ENCODE assay signal across 26 cellular contexts in genomic region chr22:31378123-31378522, GRCh38. TPM values are rescaled to one million over a fixed set of nuclear protein-coding genes. Genes with fewer than 3 reads are reported as not detected.
DNase-seq lines count a peak whose midpoint lies in the region; ATAC-seq and TF ChIP-seq lines count a peak whose summit lies in the region.
"Had no signal": no experiment of that assay in that cellular context is flagged by ENCODE, and none has a peak within 500 bp of the region (broad histone marks: within the 10 kb centered on the region; RNA-seq: fewer than 3 reads in every experiment).

No MANE protein-coding gene starts in this region.

- H3K79me2 ChIP-seq in fibroblast of lung (ENCODE audit: control insufficient read depth, insufficient read depth, low read length): no peaks in the 10 kb centered on the region

- no peak overlapping the region for H3K4me3 ChIP-seq in fibroblast of lung (replicated peaks in 1 of 4; ENCODE audit: control extremely low read depth in 1 of 4, insufficient read depth in 1 of 4, low read depth in 3 of 4, low read length in 4 of 4)
- H3K4me3 ChIP-seq: coronary artery had no signal

- H3K9me3 Mint-ChIP-seq in activated T-helper 2 cell treated with anti-CD3 and anti-CD28 coated beads, Interferon-gamma antibody, Interleukin-2, Interleukin-4, amounts not matched to agents 10 μg/mL and 5 μg/mL and 100 μg/mL, durations not matched to agents 14 hours and 24 hours and 36 hours: no peaks in the 10 kb centered on the region
- no peaks in the 10 kb centered on the region for H3K9me3 Mint-ChIP-seq in nephron
- H3K9me3 Mint-ChIP-seq in activated naive CD4-positive, alpha-beta T cell treated with anti-CD3 and anti-CD28 coated beads, Interleukin-2, amount 50 U/mL, for 72 hours: no peaks in the 10 kb centered on the region
- H3K9me3 Mint-ChIP-seq: activated naive CD8-positive, alpha-beta T cell treated with anti-CD3 and anti-CD28 coated beads, Interleukin-2, amount 50 U/mL, for 24 hours; naive thymus-derived CD4-positive, alpha-beta T cell; type B pancreatic cell had no signal

- H3K4me1 Mint-ChIP-seq in activated T-helper 2 cell treated with anti-CD3 and anti-CD28 coated beads, Interferon-gamma antibody, Interleukin-2, Interleukin-4, amounts not matched to agents 10 μg/mL and 5 μg/mL and 100 μg/mL, durations not matched to agents 14 hours and 24 hours and 36 hours (ENCODE audit: low read depth): peaks cover 2% of the 10 kb centered on the region
- H3K4me1 Mint-ChIP-seq in nephron: peaks cover 10% of the 10 kb centered on the region
- H3K4me1 Mint-ChIP-seq: T-helper 17 cell had no signal

- no peak overlapping the region for H3K4me2 ChIP-seq in fibroblast of lung (ENCODE audit: extremely low read depth, insufficient read depth, low read length)

- no peaks in the 10 kb centered on the region for H3K4me1 ChIP-seq in fibroblast of lung (ENCODE audit: control insufficient read depth, extremely low read depth, insufficient read depth, low read length)

- H3K27ac Mint-ChIP-seq in activated T-helper 2 cell treated with anti-CD3 and anti-CD28 coated beads, Interferon-gamma antibody, Interleukin-2, Interleukin-4, amounts not matched to agents 10 μg/mL and 5 μg/mL and 100 μg/mL, durations not matched to agents 14 hours and 24 hours and 36 hours: peak overlapping the region; percentile 15
- H3K27ac Mint-ChIP-seq in nephron: peak overlapping the region; percentile 76 to 88 (median 80)
- H3K27ac Mint-ChIP-seq in activated naive CD4-positive, alpha-beta T cell treated with anti-CD3 and anti-CD28 coated beads, Interleukin-2, amount 50 U/mL, for 72 hours: peak overlapping the region in 1 of 2 donors; percentile 54
- H3K27ac Mint-ChIP-seq: activated CD4-positive, alpha-beta T cell treated with anti-CD3 and anti-CD28 coated beads for 36 hours; activated naive CD8-positive, alpha-beta T cell treated with anti-CD3 and anti-CD28 coated beads, Interleukin-2, amount 50 U/mL, for 24 hours; naive thymus-derived CD4-positive, alpha-beta T cell; T-helper 17 cell; type B pancreatic cell had no signal

- no peaks in the 10 kb centered on the region for H3K9me3 ChIP-seq in fibroblast of lung (ENCODE audit: control insufficient read depth, insufficient read depth, low read depth, low read length)

- peak; percentile 25 for DNase-seq in AG20443 (ENCODE audit: low spot score)
- no peak for DNase-seq in activated T-helper 2 cell treated with anti-CD3 and anti-CD28 coated beads, Interferon-gamma antibody, Interleukin-2, Interleukin-4, amounts not matched to agents 10 μg/mL and 5 μg/mL and 100 μg/mL, durations not matched to agents 14 hours and 24 hours and 36 hours (ENCODE audit: low spot score)
- DNase-seq in fibroblast of lung (ENCODE audit: low read depth in 2 of 2): peak; percentile 23 to 32
- no peak for DNase-seq in kidney tubule cell (ENCODE audit: low spot score)
- DNase-seq in cortex of kidney (lab: John Stamatoyannopoulos, UW): no peak
- no peak for DNase-seq in activated naive CD4-positive, alpha-beta T cell treated with anti-CD3 and anti-CD28 coated beads, Interleukin-2, amount 50 U/mL, for 72 hours (ENCODE audit: low spot score in 2 of 2)
- DNase-seq: activated CD8-positive, alpha-beta memory T cell treated with anti-CD3 and anti-CD28 coated beads for 24 hours; activated gamma-delta T cell treated with Interleukin-2 at 50 U/mL for 16 hours; activated naive CD8-positive, alpha-beta T cell treated with anti-CD3 and anti-CD28 coated beads, Interleukin-2, amount 50 U/mL, for 24 hours; C1 segment of cervical spinal cord; COR-L47; DMS79 treated with DMSO at 0.1 percent for 48 hours; Kasumi-1; midbrain; naive thymus-derived CD4-positive, alpha-beta T cell; NCI-H446; NCI-H82; stimulated activated CD4-positive, alpha-beta T cell treated with anti-CD3 and anti-CD28 coated beads, Interleukin-2, amount 100 ng/mL, for 24 hours; T-helper 17 cell had no signal

- no peak for TF ChIP-seq CTCF in fibroblast of lung (conservative IDR thresholded peaks at IDR 0.05 in 1 of 2, IDR thresholded peaks at IDR 0.05 in 1 of 2; ENCODE audit: low read depth in 1 of 2, low read length in 2 of 2)
- TF ChIP-seq CTCF in nephron (IDR thresholded peaks at IDR 0.05; ENCODE audit: unreplicated experiment in 3 of 3): no peak

- H3K36me3 Mint-ChIP-seq in activated T-helper 2 cell treated with anti-CD3 and anti-CD28 coated beads, Interferon-gamma antibody, Interleukin-2, Interleukin-4, amounts not matched to agents 10 μg/mL and 5 μg/mL and 100 μg/mL, durations not matched to agents 14 hours and 24 hours and 36 hours (ENCODE audit: low read depth): no peaks in the 10 kb centered on the region
- no peaks in the 10 kb centered on the region for H3K36me3 Mint-ChIP-seq in nephron (ENCODE audit: low read depth)
- H3K36me3 Mint-ChIP-seq in activated naive CD4-positive, alpha-beta T cell treated with anti-CD3 and anti-CD28 coated beads, Interleukin-2, amount 50 U/mL, for 72 hours: no peaks in the 10 kb centered on the region
- H3K36me3 Mint-ChIP-seq: naive thymus-derived CD4-positive, alpha-beta T cell; type B pancreatic cell had no signal

- no peak for ATAC-seq in GM21529 (IDR thresholded peaks at IDR 0.05; ENCODE audit: unreplicated experiment)
- no peak for ATAC-seq in activated naive CD4-positive, alpha-beta T cell treated with anti-CD3 and anti-CD28 coated beads, Interleukin-2, amount 50 U/mL, for 72 hours
- ATAC-seq: activated naive CD8-positive, alpha-beta T cell treated with anti-CD3 and anti-CD28 coated beads, Interleukin-2, amount 50 U/mL, for 24 hours; esophagus mucosa; HepG2; naive thymus-derived CD4-positive, alpha-beta T cell; T-helper 17 cell had no signal

- H3K9ac ChIP-seq in fibroblast of lung (ENCODE audit: insufficient read depth, low read length): no peak overlapping the region

- H3K4me3 Mint-ChIP-seq in activated T-helper 2 cell treated with anti-CD3 and anti-CD28 coated beads, Interferon-gamma antibody, Interleukin-2, Interleukin-4, amounts not matched to agents 10 μg/mL and 5 μg/mL and 100 μg/mL, durations not matched to agents 14 hours and 24 hours and 36 hours (ENCODE audit: low read depth): no peak overlapping the region
- H3K4me3 Mint-ChIP-seq in nephron: peak overlapping the region in 1 of 3 experiments; percentile 13
- H3K4me3 Mint-ChIP-seq: activated CD4-positive, alpha-beta T cell treated with anti-CD3 and anti-CD28 coated beads for 36 hours; activated naive CD8-positive, alpha-beta T cell treated with anti-CD3 and anti-CD28 coated beads, Interleukin-2, amount 50 U/mL, for 24 hours; naive thymus-derived CD4-positive, alpha-beta T cell; T-helper 17 cell; type B pancreatic cell had no signal

- no peak overlapping the region for H2AFZ ChIP-seq in fibroblast of lung (ENCODE audit: low read length)

- no peak overlapping the region for H3K27ac ChIP-seq in fibroblast of lung (ENCODE audit: insufficient read depth, low read length)
- H3K27ac ChIP-seq: coronary artery had no signal

- no peaks in the 10 kb centered on the region for H3K27me3 ChIP-seq in fibroblast of lung (ENCODE audit: control insufficient read depth, insufficient read depth, low read length)

- H3K27me3 Mint-ChIP-seq in activated T-helper 2 cell treated with anti-CD3 and anti-CD28 coated beads, Interferon-gamma antibody, Interleukin-2, Interleukin-4, amounts not matched to agents 10 μg/mL and 5 μg/mL and 100 μg/mL, durations not matched to agents 14 hours and 24 hours and 36 hours (ENCODE audit: low read depth): peaks cover 4% of the 10 kb centered on the region
- peaks cover 4% of the 10 kb centered on the region for H3K27me3 Mint-ChIP-seq in nephron (ENCODE audit: low read depth)
- H3K27me3 Mint-ChIP-seq: activated CD4-positive, alpha-beta T cell treated with anti-CD3 and anti-CD28 coated beads for 36 hours; activated naive CD8-positive, alpha-beta T cell treated with anti-CD3 and anti-CD28 coated beads, Interleukin-2, amount 50 U/mL, for 24 hours; T-helper 17 cell; type B pancreatic cell had no signal

- H4K20me1 ChIP-seq in fibroblast of lung (ENCODE audit: control insufficient read depth, extremely low read depth, insufficient read depth, low read length): no peaks in the 10 kb centered on the region

- intact Hi-C loops in activated T-helper 2 cell treated with anti-CD3 and anti-CD28 coated beads, Interferon-gamma antibody, Interleukin-2, Interleukin-4, amounts not matched to agents 10 μg/mL and 5 μg/mL and 100 μg/mL, durations not matched to agents 14 hours and 24 hours and 36 hours (cut with micrococcal nuclease): no loop called here

- H3K36me3 ChIP-seq in fibroblast of lung (ENCODE audit: control insufficient read depth, insufficient read depth, low read length): no peaks in the 10 kb centered on the region

RNA-seq across cellular contexts. Expression of gene DRG1, which starts 21.3 kb away (rescaled TPM):
- total RNA-seq in activated T-helper 2 cell treated with anti-CD3 and anti-CD28 coated beads, Interferon-gamma antibody, Interleukin-2, Interleukin-4, amounts not matched to agents 10 μg/mL and 5 μg/mL and 100 μg/mL, durations not matched to agents 14 hours and 24 hours and 36 hours: 109 and 132 TPM in 2 replicates
- total RNA-seq in fibroblast of lung: 73.2 and 78.8 TPM in 2 replicates
- polyA plus RNA-seq in fibroblast of lung: 76.4 and 91.9 TPM in 2 replicates
- 58.2 and 61.0 TPM in 2 replicates for polyA plus RNA-seq in fibroblast of lung (2012)
- polyA minus RNA-seq in fibroblast of lung (ENCODE audit: low replicate concordance): 29.3 and 34.1 TPM in 2 replicates
- 100 to 1,000 TPM; 100 to 103 TPM for total RNA-seq in activated naive CD4-positive, alpha-beta T cell treated with anti-CD3 and anti-CD28 coated beads, Interleukin-2, amount 50 U/mL, for 72 hours

RNA-seq across cellular contexts. Expression of gene PATZ1, which starts 32.0 kb away (rescaled TPM):
- 30.6 and 31.0 TPM in 2 replicates for total RNA-seq in activated T-helper 2 cell treated with anti-CD3 and anti-CD28 coated beads, Interferon-gamma antibody, Interleukin-2, Interleukin-4, amounts not matched to agents 10 μg/mL and 5 μg/mL and 100 μg/mL, durations not matched to agents 14 hours and 24 hours and 36 hours
- 14.4 and 15.9 TPM in 2 replicates for total RNA-seq in fibroblast of lung
- 6.1 and 6.7 TPM in 2 replicates for polyA plus RNA-seq in fibroblast of lung
- polyA plus RNA-seq in fibroblast of lung (2012): 9.2 and 11.5 TPM in 2 replicates
- polyA minus RNA-seq in fibroblast of lung (ENCODE audit: low replicate concordance): 18.4 and 23.1 TPM in 2 replicates
- total RNA-seq in activated naive CD4-positive, alpha-beta T cell treated with anti-CD3 and anti-CD28 coated beads, Interleukin-2, amount 50 U/mL, for 72 hours: 10 to 100 TPM; 23.5 to 32.3 TPM

Comparison
In these comparisons a context has a peak if more than half of its experiments do, and no peak if none do; other contexts are left out.
1. DNase-seq: peak in AG20443 (single experiment) and fibroblast of lung (2 of 2); none in activated T-helper 2 cell treated with anti-CD3 and anti-CD28 coated beads, Interferon-gamma antibody, Interleukin-2, Interleukin-4, amounts not matched to agents 10 μg/mL and 5 μg/mL and 100 μg/mL, durations not matched to agents 14 hours and 24 hours and 36 hours (single experiment), kidney tubule cell (single experiment), cortex of kidney (single experiment) and activated naive CD4-positive, alpha-beta T cell treated with anti-CD3 and anti-CD28 coated beads, Interleukin-2, amount 50 U/mL, for 72 hours (0 of 2).